1 cellular context compared by ENCODE assay signal in the genomic region with DNA sequence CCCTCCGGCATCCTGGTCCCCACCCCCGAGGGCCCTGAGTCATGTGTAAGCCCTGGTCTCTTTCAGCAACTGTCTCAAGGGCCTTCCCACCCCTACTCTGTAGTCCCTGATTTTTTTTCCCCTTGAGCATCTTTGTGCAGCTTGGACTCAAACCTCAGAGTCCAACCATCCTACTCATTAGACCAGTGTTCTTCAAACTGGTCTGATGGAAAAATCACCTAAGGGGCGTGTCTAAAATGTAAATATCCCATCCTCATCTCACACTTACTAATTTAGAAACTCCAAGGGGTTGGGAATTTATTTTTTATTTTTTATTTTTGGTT.
TF ChIP-seq lines count a peak whose summit lies in the region.

No MANE protein-coding gene starts in this region.

TF ChIP-seq in GM12878, 131 proteins besides CTCF, POLR2A, EP300 and RAD21:
- TF ChIP-seq CREM (IDR thresholded peaks at IDR 0.05; ENCODE audit: low read depth) = 0 out of 2 replicates have a peak, but pooled peaks have one; percentile 21
- no peak for TF ChIP-seq IKZF2 (IDR thresholded peaks at IDR 0.05)
TF ChIP-seq in GM12878: peak in this region for 1.
